ENCODE assay signal across 1 cellular context in the genomic region with DNA sequence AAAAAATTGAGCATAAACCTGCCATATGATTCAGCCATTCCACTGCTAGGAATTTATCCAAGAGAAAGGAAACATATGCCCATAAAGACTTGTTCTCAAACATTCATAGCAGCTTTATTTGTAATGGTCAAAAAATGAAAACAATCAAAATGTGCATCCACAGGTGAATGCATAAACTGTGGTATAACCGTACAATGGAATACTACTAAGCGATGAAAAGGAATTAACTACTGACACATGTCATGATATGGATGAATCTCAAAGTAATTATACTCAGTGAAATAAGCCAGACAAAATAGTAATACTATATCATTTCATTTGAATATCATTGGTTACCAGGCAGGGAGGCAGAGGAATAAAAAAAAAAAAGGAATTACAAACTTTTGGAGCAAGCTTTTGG.
TF ChIP-seq lines count a peak whose summit lies in the region.

No MANE protein-coding gene starts in this region.

TF ChIP-seq in SK-N-SH, 30 proteins besides CTCF, POLR2A, EP300 and RAD21 (continued from another document):
- TF ChIP-seq, protein P1, sequence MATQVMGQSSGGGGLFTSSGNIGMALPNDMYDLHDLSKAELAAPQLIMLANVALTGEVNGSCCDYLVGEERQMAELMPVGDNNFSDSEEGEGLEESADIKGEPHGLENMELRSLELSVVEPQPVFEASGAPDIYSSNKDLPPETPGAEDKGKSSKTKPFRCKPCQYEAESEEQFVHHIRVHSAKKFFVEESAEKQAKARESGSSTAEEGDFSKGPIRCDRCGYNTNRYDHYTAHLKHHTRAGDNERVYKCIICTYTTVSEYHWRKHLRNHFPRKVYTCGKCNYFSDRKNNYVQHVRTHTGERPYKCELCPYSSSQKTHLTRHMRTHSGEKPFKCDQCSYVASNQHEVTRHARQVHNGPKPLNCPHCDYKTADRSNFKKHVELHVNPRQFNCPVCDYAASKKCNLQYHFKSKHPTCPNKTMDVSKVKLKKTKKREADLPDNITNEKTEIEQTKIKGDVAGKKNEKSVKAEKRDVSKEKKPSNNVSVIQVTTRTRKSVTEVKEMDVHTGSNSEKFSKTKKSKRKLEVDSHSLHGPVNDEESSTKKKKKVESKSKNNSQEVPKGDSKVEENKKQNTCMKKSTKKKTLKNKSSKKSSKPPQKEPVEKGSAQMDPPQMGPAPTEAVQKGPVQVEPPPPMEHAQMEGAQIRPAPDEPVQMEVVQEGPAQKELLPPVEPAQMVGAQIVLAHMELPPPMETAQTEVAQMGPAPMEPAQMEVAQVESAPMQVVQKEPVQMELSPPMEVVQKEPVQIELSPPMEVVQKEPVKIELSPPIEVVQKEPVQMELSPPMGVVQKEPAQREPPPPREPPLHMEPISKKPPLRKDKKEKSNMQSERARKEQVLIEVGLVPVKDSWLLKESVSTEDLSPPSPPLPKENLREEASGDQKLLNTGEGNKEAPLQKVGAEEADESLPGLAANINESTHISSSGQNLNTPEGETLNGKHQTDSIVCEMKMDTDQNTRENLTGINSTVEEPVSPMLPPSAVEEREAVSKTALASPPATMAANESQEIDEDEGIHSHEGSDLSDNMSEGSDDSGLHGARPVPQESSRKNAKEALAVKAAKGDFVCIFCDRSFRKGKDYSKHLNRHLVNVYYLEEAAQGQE (IDR thresholded peaks at IDR 0.05; ENCODE audit: low read depth, low read length), result no peak
- no peak for TF ChIP-seq JUND (IDR thresholded peaks at IDR 0.05)
- TF ChIP-seq GABPA (IDR thresholded peaks at IDR 0.05; ENCODE audit: low read depth), result no peak
- no peak for TF ChIP-seq POLR2AphosphoS5 (IDR thresholded peaks at IDR 0.05; ENCODE audit: low read depth, low read length)
- TF ChIP-seq YY1 (IDR thresholded peaks at IDR 0.05; ENCODE audit: low read depth), result no peak
- no peak for TF ChIP-seq MXI1 (IDR thresholded peaks at IDR 0.05; ENCODE audit: low read depth, low read length)
- TF ChIP-seq TEAD4 (IDR thresholded peaks at IDR 0.05; ENCODE audit: borderline replicate concordance, insufficient read depth), result no peak
- TF ChIP-seq, protein P2, sequence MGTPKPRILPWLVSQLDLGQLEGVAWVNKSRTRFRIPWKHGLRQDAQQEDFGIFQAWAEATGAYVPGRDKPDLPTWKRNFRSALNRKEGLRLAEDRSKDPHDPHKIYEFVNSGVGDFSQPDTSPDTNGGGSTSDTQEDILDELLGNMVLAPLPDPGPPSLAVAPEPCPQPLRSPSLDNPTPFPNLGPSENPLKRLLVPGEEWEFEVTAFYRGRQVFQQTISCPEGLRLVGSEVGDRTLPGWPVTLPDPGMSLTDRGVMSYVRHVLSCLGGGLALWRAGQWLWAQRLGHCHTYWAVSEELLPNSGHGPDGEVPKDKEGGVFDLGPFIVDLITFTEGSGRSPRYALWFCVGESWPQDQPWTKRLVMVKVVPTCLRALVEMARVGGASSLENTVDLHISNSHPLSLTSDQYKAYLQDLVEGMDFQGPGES (IDR thresholded peaks at IDR 0.05; ENCODE audit: low read depth, low read length), result no peak
